8 cellular contexts compared by ENCODE assay signal in genomic region chr5:136080483-136081180, GRCh38. TPM values are rescaled to one million over a fixed set of nuclear protein-coding genes. Genes with fewer than 3 reads are reported as not detected.
A peak's percentile ranks its signal among the peaks of the same experiment; 100 is the strongest.
DNase-seq lines count a peak whose midpoint lies in the region; ATAC-seq and TF ChIP-seq lines count a peak whose summit lies in the region.

No MANE protein-coding gene starts in this region.

- H3K4me1 Mint-ChIP-seq in immature natural killer cell = peaks cover 9 to 10% of the 10 kb centered on the region in 2 donors

- TF ChIP-seq CTCF in astrocyte of the spinal cord (IDR thresholded peaks at IDR 0.05; ENCODE audit: low read depth, low read length) = no peak

- peak; percentile 44 for DNase-seq in T follicular helper cell (ENCODE audit: low read depth)
- peak; percentile 95 for DNase-seq in astrocyte of the spinal cord (ENCODE audit: low read depth, low spot score)
- peak; percentile 50 to 66 (median 60) for DNase-seq in immature natural killer cell
- DNase-seq in smooth muscle cell of the brain vasculature (ENCODE audit: low read depth, low spot score) = peak; percentile 87
- no peak for DNase-seq in NCI-H748 (lab: John Stamatoyannopoulos, UW; ENCODE audit: unreplicated experiment)
- no peak for DNase-seq in DMS 273 (lab: John Stamatoyannopoulos, UW; ENCODE audit: unreplicated experiment)

- peaks cover 18 to 33% (median 22%) of the 10 kb centered on the region in 3 donors for H3K27me3 Mint-ChIP-seq in immature natural killer cell (ENCODE audit: low read depth in 3 of 3)

- H3K4me3 Mint-ChIP-seq in immature natural killer cell = peak overlapping the region; percentile 65 to 89 (median 83)

- in situ Hi-C loops in astrocyte of the spinal cord (cut with HindIII; ENCODE audit: low sequenced_read_pairs) = no loop called here

- ATAC-seq in GM19023 (IDR thresholded peaks at IDR 0.05; ENCODE audit: unreplicated experiment) (peak; percentile 91), HG03064 (IDR thresholded peaks at IDR 0.05; ENCODE audit: low read depth, unreplicated experiment) (peak; percentile 91)

- no peaks in the 10 kb centered on the region for H3K9me3 Mint-ChIP-seq in immature natural killer cell

- H3K36me3 Mint-ChIP-seq in immature natural killer cell = no peaks in the 10 kb centered on the region

- H3K27ac Mint-ChIP-seq in immature natural killer cell = peak overlapping the region in 3 of 6 donors; percentile 41 to 57 (median 42)

- peak overlapping the region; percentile 61 for H3K4me3 ChIP-seq in astrocyte of the spinal cord (ENCODE audit: low read depth, low read length)

RNA-seq across cellular contexts. Expression of gene TGFBI, which starts 51.8 kb away (rescaled TPM):
- polyA plus RNA-seq in immature natural killer cell = 10 to 100 TPM in 2 of 3 donors, 1 to 10 TPM in 1; 2.2 to 13.3 (median 10.9) TPM

RNA-seq across cellular contexts. Expression of gene SMAD5, which starts 52.0 kb away (rescaled TPM):
- polyA plus RNA-seq in immature natural killer cell = 10 to 100 TPM; 23.9 to 37.8 (median 32.5) TPM

Comparison
In these comparisons a context has a peak if more than half of its experiments do, and no peak if none do; other contexts are left out.
1. DNase-seq: peak in T follicular helper cell (single experiment), astrocyte of the spinal cord (single experiment), immature natural killer cell (3 of 3) and smooth muscle cell of the brain vasculature (single experiment); none in NCI-H748 (single experiment) and DMS 273 (single experiment).